In the genomic region with DNA sequence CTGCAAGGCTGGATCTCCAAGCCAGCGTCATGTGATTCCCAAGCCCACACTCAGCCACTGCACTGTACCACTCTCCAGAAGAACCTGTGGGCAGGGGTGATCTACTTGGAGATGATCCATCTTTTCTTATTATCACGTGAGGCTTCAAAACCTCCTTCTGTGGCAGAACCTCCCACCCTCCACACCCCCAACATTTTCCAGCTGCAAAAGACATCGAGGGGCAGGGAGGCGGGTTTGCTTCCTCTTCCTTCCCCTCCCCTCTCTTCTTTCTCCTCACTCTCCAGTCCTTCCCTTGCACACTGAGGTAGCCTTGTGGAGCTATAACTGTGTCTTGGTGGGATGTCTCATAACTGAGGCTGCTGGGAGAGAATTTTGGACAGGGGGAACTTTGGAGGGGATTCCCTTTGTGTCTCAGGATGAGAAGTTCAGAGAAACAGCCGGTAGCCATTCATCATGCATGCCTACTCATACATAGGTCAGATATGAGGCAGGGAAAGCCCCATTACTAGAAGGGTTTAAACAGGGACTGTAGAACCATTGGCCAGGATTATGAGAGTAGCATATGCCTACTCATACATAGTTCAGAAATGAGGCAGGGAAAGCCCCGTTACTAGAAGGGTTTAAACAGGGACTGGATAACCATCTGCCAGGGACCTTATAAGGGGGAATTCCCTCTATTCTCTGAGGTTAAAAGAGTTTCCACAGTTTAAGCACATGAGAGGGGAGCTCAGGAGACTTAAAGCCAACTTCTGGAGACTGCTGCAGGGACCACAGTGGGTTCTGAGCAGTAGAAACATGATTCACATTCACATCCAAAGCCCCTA, we compare ENCODE assay signal across 1 cellular context.
TF ChIP-seq lines count a peak whose summit lies in the region.

No MANE protein-coding gene starts in this region.

TF ChIP-seq in GM12878, 131 proteins besides CTCF, POLR2A, EP300 and RAD21 (continued from another document):
- TF ChIP-seq ZNF274 (IDR thresholded peaks at IDR 0.05; ENCODE audit: insufficient read depth, insufficient read length) (no peak), RUNX3 (IDR thresholded peaks at IDR 0.05; ENCODE audit: low read length) (no peak), KAT2A (conservative IDR thresholded peaks at IDR 0.05; ENCODE audit: control insufficient read depth, low read depth, low read length) (no peak), IKZF1 (conservative IDR thresholded peaks at IDR 0.05) (peak; percentile 96), SUPT20H (IDR thresholded peaks at IDR 0.05; ENCODE audit: borderline replicate concordance, control insufficient read depth, low read depth, low read length) (no peak), SIN3A (IDR thresholded peaks at IDR 0.05; ENCODE audit: low read depth, low read length) (no peak), SPI1 (IDR thresholded peaks at IDR 0.05; ENCODE audit: borderline replicate concordance, insufficient read depth, low read depth, low read length) (no peak), ZBED1 (IDR thresholded peaks at IDR 0.05; ENCODE audit: borderline replicate concordance) (peak; percentile 93), STAT3 (IDR thresholded peaks at IDR 0.05; ENCODE audit: low read depth, low read length) (peak; percentile 94; the same call in 1 of the 2 replicates), TCF3 (IDR thresholded peaks at IDR 0.05; ENCODE audit: borderline replicate concordance, insufficient read depth, low read depth, low read length) (peak; percentile 80; the same call in 1 of the 2 replicates), ZNF622 (IDR thresholded peaks at IDR 0.05) (no peak), RAD51 (IDR thresholded peaks at IDR 0.05) (peak; percentile 67), SMARCA5 (IDR thresholded peaks at IDR 0.05) (no peak), RB1 (IDR thresholded peaks at IDR 0.05; ENCODE audit: borderline replicate concordance) (no peak; the same call in 1 of the 2 replicates), CREB1 (IDR thresholded peaks at IDR 0.05; ENCODE audit: low read depth) (no peak), SMAD5 (IDR thresholded peaks at IDR 0.05; ENCODE audit: low read depth) (peak; percentile 53; the same call in 1 of the 2 replicates), CBFB (IDR thresholded peaks at IDR 0.05; ENCODE audit: low read depth) (peak; percentile 85; the same call in 1 of the 2 replicates)
- TF ChIP-seq, protein P1, sequence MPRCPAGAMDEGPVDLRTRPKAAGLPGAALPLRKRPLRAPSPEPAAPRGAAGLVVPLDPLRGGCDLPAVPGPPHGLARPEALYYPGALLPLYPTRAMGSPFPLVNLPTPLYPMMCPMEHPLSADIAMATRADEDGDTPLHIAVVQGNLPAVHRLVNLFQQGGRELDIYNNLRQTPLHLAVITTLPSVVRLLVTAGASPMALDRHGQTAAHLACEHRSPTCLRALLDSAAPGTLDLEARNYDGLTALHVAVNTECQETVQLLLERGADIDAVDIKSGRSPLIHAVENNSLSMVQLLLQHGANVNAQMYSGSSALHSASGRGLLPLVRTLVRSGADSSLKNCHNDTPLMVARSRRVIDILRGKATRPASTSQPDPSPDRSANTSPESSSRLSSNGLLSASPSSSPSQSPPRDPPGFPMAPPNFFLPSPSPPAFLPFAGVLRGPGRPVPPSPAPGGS (IDR thresholded peaks at IDR 0.05; ENCODE audit: borderline replicate concordance, insufficient read depth, low read depth, low read length, poor library complexity, severe bottlenecking), result peak; percentile 100
- TF ChIP-seq, protein P2, sequence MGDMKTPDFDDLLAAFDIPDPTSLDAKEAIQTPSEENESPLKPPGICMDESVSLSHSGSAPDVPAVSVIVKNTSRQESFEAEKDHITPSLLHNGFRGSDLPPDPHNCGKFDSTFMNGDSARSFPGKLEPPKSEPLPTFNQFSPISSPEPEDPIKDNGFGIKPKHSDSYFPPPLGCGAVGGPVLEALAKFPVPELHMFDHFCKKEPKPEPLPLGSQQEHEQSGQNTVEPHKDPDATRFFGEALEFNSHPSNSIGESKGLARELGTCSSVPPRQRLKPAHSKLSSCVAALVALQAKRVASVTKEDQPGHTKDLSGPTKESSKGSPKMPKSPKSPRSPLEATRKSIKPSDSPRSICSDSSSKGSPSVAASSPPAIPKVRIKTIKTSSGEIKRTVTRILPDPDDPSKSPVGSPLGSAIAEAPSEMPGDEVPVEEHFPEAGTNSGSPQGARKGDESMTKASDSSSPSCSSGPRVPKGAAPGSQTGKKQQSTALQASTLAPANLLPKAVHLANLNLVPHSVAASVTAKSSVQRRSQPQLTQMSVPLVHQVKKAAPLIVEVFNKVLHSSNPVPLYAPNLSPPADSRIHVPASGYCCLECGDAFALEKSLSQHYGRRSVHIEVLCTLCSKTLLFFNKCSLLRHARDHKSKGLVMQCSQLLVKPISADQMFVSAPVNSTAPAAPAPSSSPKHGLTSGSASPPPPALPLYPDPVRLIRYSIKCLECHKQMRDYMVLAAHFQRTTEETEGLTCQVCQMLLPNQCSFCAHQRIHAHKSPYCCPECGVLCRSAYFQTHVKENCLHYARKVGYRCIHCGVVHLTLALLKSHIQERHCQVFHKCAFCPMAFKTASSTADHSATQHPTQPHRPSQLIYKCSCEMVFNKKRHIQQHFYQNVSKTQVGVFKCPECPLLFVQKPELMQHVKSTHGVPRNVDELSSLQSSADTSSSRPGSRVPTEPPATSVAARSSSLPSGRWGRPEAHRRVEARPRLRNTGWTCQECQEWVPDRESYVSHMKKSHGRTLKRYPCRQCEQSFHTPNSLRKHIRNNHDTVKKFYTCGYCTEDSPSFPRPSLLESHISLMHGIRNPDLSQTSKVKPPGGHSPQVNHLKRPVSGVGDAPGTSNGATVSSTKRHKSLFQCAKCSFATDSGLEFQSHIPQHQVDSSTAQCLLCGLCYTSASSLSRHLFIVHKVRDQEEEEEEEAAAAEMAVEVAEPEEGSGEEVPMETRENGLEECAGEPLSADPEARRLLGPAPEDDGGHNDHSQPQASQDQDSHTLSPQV (IDR thresholded peaks at IDR 0.05), result no peak; the same call in 1 of the 2 replicates
